36 cellular contexts compared by ENCODE assay signal in the genomic region with DNA sequence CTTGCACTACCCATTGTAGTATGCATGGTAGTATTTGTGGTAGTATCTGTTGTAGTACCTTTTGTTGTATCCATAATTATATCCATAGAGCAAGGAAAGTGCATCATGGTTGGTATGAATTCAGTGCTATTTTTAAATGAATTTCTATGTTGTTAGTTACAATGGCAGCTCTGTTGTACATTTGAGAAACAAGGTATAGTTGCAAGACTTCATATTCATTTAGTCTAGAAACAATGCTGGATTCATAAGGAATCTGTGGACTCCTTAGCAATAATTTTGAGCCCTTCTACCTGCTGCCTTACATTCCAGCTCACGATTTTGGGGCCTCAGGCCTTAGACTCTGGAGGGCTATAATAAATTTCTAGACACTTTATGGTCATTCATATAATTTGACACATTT.
DNase-seq lines count a peak whose midpoint lies in the region; ATAC-seq, FAIRE-seq and TF ChIP-seq lines count a peak whose summit lies in the region.
"Had no signal": no experiment of that assay in that cellular context is flagged by ENCODE, and none has a peak within 500 bp of the region (broad histone marks: within the 10 kb centered on the region; RNA-seq: fewer than 3 reads in every experiment).

No MANE protein-coding gene starts in this region.

- H3K4me3 Mint-ChIP-seq in astrocyte (ENCODE audit: unreplicated experiment) = no peak overlapping the region
- H3K4me3 Mint-ChIP-seq in activated T-cell treated with anti-CD3 and anti-CD28 coated beads, Interleukin-2, amount 50 U/mL, for 4 hours = no peak overlapping the region
- H3K4me3 Mint-ChIP-seq: B cell; CD14-positive monocyte; CD4-positive, alpha-beta memory T cell; CD4-positive, alpha-beta T cell; CD4-positive, CD25-positive, alpha-beta regulatory T cell; CD8-positive, alpha-beta memory T cell; CD8-positive, alpha-beta T cell had no signal

- H3K27ac ChIP-seq in astrocyte (ENCODE audit: low read depth, low read length) = no peak overlapping the region
- H3K27ac ChIP-seq: 22Rv1; A549; BLaER1; BLaER1 treated with 17β-estradiol and CSF1 and Interleukin-3, amounts not matched to agents 10 nM and 100 nM; C4-2B had no signal

- ATAC-seq in activated T-cell treated with anti-CD3 and anti-CD28 coated beads, Interleukin-2, amount 50 U/mL, for 4 hours = no peak
- no peak for ATAC-seq in GM19452 (IDR thresholded peaks at IDR 0.05; ENCODE audit: unreplicated experiment)
- ATAC-seq: A549; CD8-positive, alpha-beta T cell had no signal

- DNase-seq in COLO829 (ENCODE audit: low spot score) = peak; percentile 84
- DNase-seq in SK-MEL-5 (ENCODE audit: low read depth, low spot score) = peak; percentile 73
- no peak for DNase-seq in astrocyte (ENCODE audit: low read depth)
- DNase-seq in foreskin melanocyte = peak; percentile 59
- DNase-seq in NCI-H510A (lab: John Stamatoyannopoulos, UW) = no peak
- no peak for DNase-seq in activated T-cell treated with anti-CD3 and anti-CD28 coated beads, Interleukin-2, amount 50 U/mL, for 4 hours
- no peak for DNase-seq in erythroblast (lab: John Stamatoyannopoulos, UW)
- DNase-seq: 8988T; ACHN; AML-193; BE2C; C1 segment of cervical spinal cord; Caco-2; Calu3; CD4-positive, alpha-beta memory T cell; CD4-positive, alpha-beta T cell; CD4-positive, CD25-positive, alpha-beta regulatory T cell; CD8-positive, alpha-beta memory T cell; CD8-positive, alpha-beta T cell; COR-L47; DMS 273 treated with DMSO at 0.1 percent for 48 hours; DMS153; DMS53; DMS79; DMS79 treated with DMSO at 0.1 percent for 48 hours; DND-41 had no signal

- H3K27me3 Mint-ChIP-seq in astrocyte (ENCODE audit: low read depth, unreplicated experiment) = peaks cover 39% of the 10 kb centered on the region
- no peaks in the 10 kb centered on the region for H3K27me3 Mint-ChIP-seq in activated T-cell treated with anti-CD3 and anti-CD28 coated beads, Interleukin-2, amount 50 U/mL, for 4 hours (ENCODE audit: low read depth)
- H3K27me3 Mint-ChIP-seq: CD4-positive, alpha-beta T cell had no signal

- H3K79me2 ChIP-seq in astrocyte (ENCODE audit: insufficient read depth, low read length) = no peaks in the 10 kb centered on the region

- FAIRE-seq in astrocyte (lab: Jason Lieb, UNC) = peak; percentile 71
- FAIRE-seq: A204.1, A549, D721Med had no signal

- H3K36me3 ChIP-seq in astrocyte (ENCODE audit: insufficient read depth, low read length) = no peaks in the 10 kb centered on the region
- H3K36me3 ChIP-seq: BE2C; BLaER1; BLaER1 treated with 17β-estradiol and CSF1 and Interleukin-3, amounts not matched to agents 10 nM and 100 nM had no signal

- in situ Hi-C loops in SK-MEL-5 (cut with HindIII; ENCODE audit: low pct_unique_long_range_greater_than_20kb, low sequenced_read_pairs) = no loop called here

- H3K27ac Mint-ChIP-seq in astrocyte (ENCODE audit: unreplicated experiment) = no peak overlapping the region
- H3K27ac Mint-ChIP-seq: B cell; CD14-positive monocyte; CD4-positive, alpha-beta memory T cell; CD4-positive, alpha-beta T cell; CD4-positive, CD25-positive, alpha-beta regulatory T cell; CD8-positive, alpha-beta memory T cell; CD8-positive, alpha-beta T cell had no signal

- TF ChIP-seq CTCF in astrocyte (IDR thresholded peaks at IDR 0.05; ENCODE audit: insufficient read depth, low read depth, low read length) = no peak

- H4K20me1 ChIP-seq in astrocyte (ENCODE audit: insufficient read depth, low read length) = no peaks in the 10 kb centered on the region
- H4K20me1 ChIP-seq: BLaER1; BLaER1 treated with 17β-estradiol and CSF1 and Interleukin-3, amounts not matched to agents 10 nM and 100 nM had no signal

- H3K4me1 ChIP-seq in astrocyte (ENCODE audit: insufficient read depth, low read length) = peaks cover 11% of the 10 kb centered on the region
- H3K4me1 ChIP-seq: A549, BE2C, Caco-2 had no signal

- no peaks in the 10 kb centered on the region for H3K9me3 ChIP-seq in astrocyte (ENCODE audit: insufficient read depth, low read depth, low read length)
- H3K9me3 ChIP-seq: A549, BE2C, BLaER1, Caco-2 had no signal

- H3K4me1 Mint-ChIP-seq in astrocyte (ENCODE audit: low read depth, unreplicated experiment) = peaks cover 3% of the 10 kb centered on the region
- no peaks in the 10 kb centered on the region for H3K4me1 Mint-ChIP-seq in activated T-cell treated with anti-CD3 and anti-CD28 coated beads, Interleukin-2, amount 50 U/mL, for 4 hours (ENCODE audit: low read depth)
- H3K4me1 Mint-ChIP-seq: B cell; CD4-positive, alpha-beta memory T cell; CD8-positive, alpha-beta memory T cell had no signal

- peaks cover 5% of the 10 kb centered on the region for H3K27me3 ChIP-seq in astrocyte (ENCODE audit: insufficient read depth, low read length)
- H3K27me3 ChIP-seq: BE2C; BLaER1; BLaER1 treated with 17β-estradiol and CSF1 and Interleukin-3, amounts not matched to agents 10 nM and 100 nM had no signal

- no peak overlapping the region for H2AFZ ChIP-seq in astrocyte (ENCODE audit: low read depth, low read length)

- H3K9ac ChIP-seq in astrocyte (ENCODE audit: low read length) = no peak overlapping the region
- H3K9ac ChIP-seq: BLaER1; BLaER1 treated with 17β-estradiol and CSF1 and Interleukin-3, amounts not matched to agents 10 nM and 100 nM had no signal

- H3K4me3 ChIP-seq in astrocyte (ENCODE audit: insufficient read depth, low read depth, low read length) = no peak overlapping the region
- H3K4me3 ChIP-seq: A549; BLaER1; BLaER1 treated with 17β-estradiol and CSF1 and Interleukin-3, amounts not matched to agents 10 nM and 100 nM had no signal

- H3K36me3 Mint-ChIP-seq in astrocyte (ENCODE audit: low read depth, unreplicated experiment) = peaks cover 2% of the 10 kb centered on the region
- H3K36me3 Mint-ChIP-seq in activated T-cell treated with anti-CD3 and anti-CD28 coated beads, Interleukin-2, amount 50 U/mL, for 4 hours (ENCODE audit: insufficient read depth) = no peaks in the 10 kb centered on the region
- H3K36me3 Mint-ChIP-seq: CD14-positive monocyte; CD4-positive, alpha-beta memory T cell; CD4-positive, CD25-positive, alpha-beta regulatory T cell; CD8-positive, alpha-beta T cell had no signal

- H3K9me3 Mint-ChIP-seq in astrocyte (ENCODE audit: unreplicated experiment) = peaks cover 16% of the 10 kb centered on the region
- no peaks in the 10 kb centered on the region for H3K9me3 Mint-ChIP-seq in activated T-cell treated with anti-CD3 and anti-CD28 coated beads, Interleukin-2, amount 50 U/mL, for 4 hours
- H3K9me3 Mint-ChIP-seq: CD4-positive, alpha-beta memory T cell; CD4-positive, alpha-beta T cell; CD8-positive, alpha-beta memory T cell; CD8-positive, alpha-beta T cell had no signal

- H3K4me2 ChIP-seq in astrocyte (ENCODE audit: low read length) = no peak overlapping the region
- H3K4me2 ChIP-seq: A549; BLaER1; BLaER1 treated with 17β-estradiol and CSF1 and Interleukin-3, amounts not matched to agents 10 nM and 100 nM had no signal

- no peak for TF ChIP-seq POLR2A in erythroblast (IDR thresholded peaks at IDR 0.05; ENCODE audit: low read length)

Comparison
In these comparisons a context has a peak if more than half of its experiments do, and no peak if none do; other contexts are left out.
1. DNase-seq: peak in COLO829 (single experiment), SK-MEL-5 (single experiment) and foreskin melanocyte (single experiment); none in astrocyte (single experiment), NCI-H510A (single experiment), activated T-cell treated with anti-CD3 and anti-CD28 coated beads, Interleukin-2, amount 50 U/mL, for 4 hours (single experiment) and erythroblast (0 of 2).